Comparison of ENCODE assay signal across 8 cellular contexts in the genomic region with DNA sequence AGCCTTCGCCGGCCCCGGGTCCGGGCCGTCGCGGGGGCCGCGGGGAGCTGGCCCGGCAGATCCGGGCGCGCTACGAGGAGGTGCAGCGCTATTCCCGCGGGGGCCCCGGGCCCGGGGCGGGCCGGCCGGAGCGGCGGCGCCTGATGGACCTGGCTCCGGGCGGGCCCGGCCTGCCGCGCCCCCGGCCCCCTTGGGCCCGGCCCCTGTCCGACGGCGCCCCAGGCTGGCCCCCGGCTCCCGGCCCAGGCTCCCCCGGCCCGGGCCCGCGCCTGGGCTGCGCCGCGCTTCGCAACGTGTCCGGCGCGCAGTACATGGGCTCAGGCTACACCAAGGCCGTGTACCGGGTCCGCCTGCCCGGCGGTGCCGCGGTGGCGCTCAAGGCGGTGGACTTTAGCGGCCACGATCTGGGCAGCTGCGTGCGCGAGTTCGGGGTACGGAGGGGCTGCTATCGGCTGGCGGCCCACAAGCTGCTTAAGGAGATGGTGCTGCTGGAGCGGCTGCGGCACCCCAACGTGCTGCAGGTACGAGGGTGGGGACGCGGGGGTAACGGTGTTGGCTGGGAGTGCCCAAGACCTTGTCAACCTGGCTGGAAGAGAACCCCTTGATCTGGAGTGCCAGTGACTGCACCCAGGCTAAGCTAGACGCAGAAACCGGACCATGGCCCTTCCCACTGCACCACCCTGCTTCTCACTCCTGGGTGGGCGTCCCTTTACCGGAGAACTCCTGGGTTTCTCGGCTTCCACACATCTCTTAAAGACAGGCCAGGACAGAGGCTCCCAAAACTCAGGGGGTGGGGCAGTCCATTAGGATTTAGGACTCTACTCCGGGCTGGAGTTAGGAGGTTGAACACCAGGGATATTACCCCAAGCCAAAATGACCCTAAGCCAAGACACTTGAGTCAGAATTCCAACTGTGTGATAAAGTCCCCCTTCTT. TPM values are rescaled to one million over a fixed set of nuclear protein-coding genes. Genes with fewer than 3 reads are reported as not detected.
DNase-seq lines count a peak whose midpoint lies in the region; ATAC-seq and TF ChIP-seq lines count a peak whose summit lies in the region.

No MANE protein-coding gene starts in this region.

- ATAC-seq in omental fat pad (ENCODE audit: low FRiP score), result peak; percentile 6
- ATAC-seq in GM21737 (IDR thresholded peaks at IDR 0.05; ENCODE audit: unreplicated experiment), result no peak

- peaks cover 61% of the 10 kb centered on the region for H3K27me3 Mint-ChIP-seq in T-helper 2 cell treated with Interferon-gamma antibody and Interleukin-4, amounts not matched to agents 5 μg/mL and 100 μg/mL, for 36 hours (ENCODE audit: low read depth)

- no peaks in the 10 kb centered on the region for H3K9me3 ChIP-seq in SK-N-MC (ENCODE audit: low read depth, low read length)

- H3K36me3 ChIP-seq in SK-N-MC (ENCODE audit: insufficient read depth, low read length), result no peaks in the 10 kb centered on the region

- H3K4me3 ChIP-seq in SK-N-MC (peak overlapping the region; percentile 75), fibroblast of mammary gland (ENCODE audit: control insufficient read depth, low read depth, low read length) (peak overlapping the region; percentile 70)

- H3K36me3 Mint-ChIP-seq in T-helper 2 cell treated with Interferon-gamma antibody and Interleukin-4, amounts not matched to agents 5 μg/mL and 100 μg/mL, for 36 hours (ENCODE audit: low read depth), result no peaks in the 10 kb centered on the region

- H3K27ac ChIP-seq in SK-N-MC, result no peak overlapping the region

- H3K4me3 Mint-ChIP-seq in T-helper 2 cell treated with Interferon-gamma antibody and Interleukin-4, amounts not matched to agents 5 μg/mL and 100 μg/mL, for 36 hours, result peak overlapping the region; percentile 52

- TF ChIP-seq CTCF in fibroblast of mammary gland (conservative IDR thresholded peaks at IDR 0.05; ENCODE audit: control insufficient read depth, insufficient read depth, low read depth, low read length), result no peak
- no peak for TF ChIP-seq CTCF in omental fat pad (IDR thresholded peaks at IDR 0.05)

- H3K4me1 Mint-ChIP-seq in T-helper 2 cell treated with Interferon-gamma antibody and Interleukin-4, amounts not matched to agents 5 μg/mL and 100 μg/mL, for 36 hours (ENCODE audit: low read depth), result peaks cover 3% of the 10 kb centered on the region

- DNase-seq in T-helper 2 cell treated with Interferon-gamma antibody and Interleukin-4, amounts not matched to agents 5 μg/mL and 100 μg/mL, for 36 hours (ENCODE audit: low spot score), result no peak
- DNase-seq in T-helper 2 cell (no peak), SK-N-MC (ENCODE audit: low read depth, low spot score) (no peak), fibroblast of mammary gland (ENCODE audit: low read depth) (peak; percentile 46), omental fat pad (ENCODE audit: low spot score) (no peak), SK-N-DZ (ENCODE audit: low spot score) (no peak), COLO829 (ENCODE audit: low spot score) (no peak)

- H3K9ac ChIP-seq in SK-N-MC (ENCODE audit: insufficient read length), result peak overlapping the region; percentile 65

- H3K9me3 Mint-ChIP-seq in T-helper 2 cell treated with Interferon-gamma antibody and Interleukin-4, amounts not matched to agents 5 μg/mL and 100 μg/mL, for 36 hours, result no peaks in the 10 kb centered on the region

- H3K27ac Mint-ChIP-seq in T-helper 2 cell treated with Interferon-gamma antibody and Interleukin-4, amounts not matched to agents 5 μg/mL and 100 μg/mL, for 36 hours, result no peak overlapping the region

RNA-seq across cellular contexts. Expression of gene PKDCC, which starts 0.8 kb away (rescaled TPM):
- total RNA-seq in omental fat pad, result 100 to 1,000 TPM in 3 of 4 donors, 10 to 100 TPM in 1; 72.6 to 307 (median 149) TPM
- polyA plus RNA-seq in SK-N-DZ (2014; cell fraction: cytosol; rRNA removed), result 46.6 and 70.2 TPM in 2 replicates
- polyA plus RNA-seq in SK-N-DZ (2014; cell fraction: nucleus; rRNA removed), result 231 and 310 TPM in 2 replicates
